ENCODE assay signal across 8 cellular contexts in the genomic region with DNA sequence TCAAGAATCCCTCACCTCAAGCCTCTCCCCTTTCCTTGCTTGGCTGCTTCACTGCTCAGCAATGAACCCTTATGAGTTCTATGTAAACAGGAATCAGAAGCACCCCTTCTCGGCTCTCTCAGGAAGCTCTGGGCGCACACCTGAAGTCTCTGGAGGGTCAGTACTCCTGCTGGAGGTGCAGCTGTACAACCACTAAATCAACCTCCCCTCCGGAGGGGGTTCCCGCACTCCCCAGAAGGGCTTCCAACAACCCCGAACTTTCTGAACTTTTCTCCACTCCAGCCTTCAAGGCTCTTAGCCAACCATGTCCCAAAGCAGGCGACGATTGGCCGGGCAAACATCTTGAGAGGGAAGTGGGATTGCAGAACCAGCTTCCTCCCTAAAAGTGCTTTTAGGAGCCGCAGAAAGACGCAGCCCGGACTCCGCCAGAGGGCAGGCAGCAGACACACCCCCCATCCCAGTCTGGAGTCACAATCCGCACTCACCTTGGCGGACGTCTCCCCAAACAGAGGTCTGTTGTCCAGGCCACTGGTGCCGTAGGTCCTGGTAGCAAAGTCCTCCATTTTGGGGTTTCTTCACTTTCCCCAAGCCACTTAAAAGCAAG. TPM values are rescaled to one million over a fixed set of nuclear protein-coding genes. Genes with fewer than 3 reads are reported as not detected.
DNase-seq lines count a peak whose midpoint lies in the region; ATAC-seq and TF ChIP-seq lines count a peak whose summit lies in the region.

No MANE protein-coding gene starts in this region.

- H4K20me1 ChIP-seq in DND-41 (ENCODE audit: insufficient read depth, low read length), result no peaks in the 10 kb centered on the region

- WGBS in neuronal stem cell (ENCODE audit: extremely low coverage in 2 of 2, insufficient read length in 2 of 2, insufficient replicate concordance in 1 of 2), 2 donors, result no CpG with 5 or more reads among the region's 16 CpGs

- TF ChIP-seq CTCF in DND-41 (IDR thresholded peaks at IDR 0.05; ENCODE audit: borderline replicate concordance, extremely low read depth, low read length, poor library complexity, severe bottlenecking), result peak; percentile 10

- H3K18ac ChIP-seq in neuronal stem cell (ENCODE audit: low read length), result peak overlapping the region; percentile 93

- peak overlapping the region; percentile 62 to 85 for H3K4me3 ChIP-seq in DND-41 (ENCODE audit: low read depth in 1 of 2, low read length in 2 of 2)
- peak overlapping the region; percentile 87 to 98 for H3K4me3 ChIP-seq in neuronal stem cell (ENCODE audit: low read length in 2 of 2)

- H3K4ac ChIP-seq in neuronal stem cell (ENCODE audit: low read length), result no peak overlapping the region

- H3K27me3 ChIP-seq in DND-41 (ENCODE audit: insufficient read depth, low read length, poor library complexity) (peaks cover 31% of the 10 kb centered on the region), neuronal stem cell (ENCODE audit: control insufficient read depth in 3 of 3, insufficient read depth in 3 of 3, low read depth in 1 of 3, low read length in 3 of 3) (peaks cover 0 to 35% (median 16%) of the 10 kb centered on the region in 3 experiments)

- H3K27ac ChIP-seq in DND-41 (ENCODE audit: low read length) (peak overlapping the region; percentile 76), neuronal stem cell (replicated peaks; ENCODE audit: low read length) (no peak overlapping the region)

- DNase-seq in DND-41 (peak; percentile 38), NCI-H69 (lab: John Stamatoyannopoulos, UW) (peak; percentile 61), globus pallidus (ENCODE audit: low spot score) (peak; percentile 53), neuronal stem cell (ENCODE audit: low spot score) (peak; percentile 14), middle frontal gyrus (ENCODE audit: extremely low spot score, low spot score) (no peak), NCI-H510A (lab: John Stamatoyannopoulos, UW) (no peak)
- peak; percentile 33 for DNase-seq in activated naive CD4-positive, alpha-beta T cell treated with anti-CD3 and anti-CD28 coated beads, Interleukin-2, amount 50 U/mL, for 16 hours

- H3K79me1 ChIP-seq in neuronal stem cell (ENCODE audit: low read depth, low read length), result no peaks in the 10 kb centered on the region

- no peak overlapping the region for H2BK120ac ChIP-seq in neuronal stem cell (ENCODE audit: low read depth, low read length)

- no peak overlapping the region for H4K8ac ChIP-seq in neuronal stem cell (ENCODE audit: low read depth, low read length)

- no peak overlapping the region for H3K14ac ChIP-seq in neuronal stem cell (ENCODE audit: low read length)

- peak overlapping the region; percentile 9 for H2BK15ac ChIP-seq in neuronal stem cell (ENCODE audit: low read length)

- H2AK5ac ChIP-seq in neuronal stem cell (ENCODE audit: low read depth, low read length), result no peak overlapping the region

- H3K79me2 ChIP-seq in DND-41 (ENCODE audit: insufficient read depth, low read length), result peaks cover 53% of the 10 kb centered on the region

- H3K4me2 ChIP-seq in DND-41 (ENCODE audit: insufficient read depth, low read length) (peak overlapping the region; percentile 84), neuronal stem cell (ENCODE audit: insufficient read depth, low read length, poor library complexity, severe bottlenecking) (peak overlapping the region; percentile 80)

- H3K9ac ChIP-seq in DND-41 (ENCODE audit: low read depth, low read length) (peak overlapping the region; percentile 81), neuronal stem cell (ENCODE audit: low read depth, low read length, poor library complexity) (peak overlapping the region; percentile 90)

- H2AFZ ChIP-seq in DND-41 (ENCODE audit: low read depth, low read length), result peak overlapping the region; percentile 87
- H2AFZ ChIP-seq in neuronal stem cell (ENCODE audit: low read length), result peak overlapping the region; percentile 99

- H3K23ac ChIP-seq in neuronal stem cell (ENCODE audit: low read depth, low read length, poor library complexity), result peak overlapping the region; percentile 82

- H3K9me3 ChIP-seq in DND-41 (ENCODE audit: insufficient read depth, low read length, severe bottlenecking), result no peaks in the 10 kb centered on the region
- peaks cover 0 to 7% of the 10 kb centered on the region in 2 donors for H3K9me3 ChIP-seq in neuronal stem cell (replicated peaks in 1 of 2; ENCODE audit: control insufficient read depth in 2 of 2, insufficient read depth in 1 of 2, low read depth in 1 of 2, low read length in 2 of 2)

- H2BK12ac ChIP-seq in neuronal stem cell (ENCODE audit: low read length), result no peak overlapping the region

- ATAC-seq in DND-41 (ENCODE audit: insufficient read depth, low read depth), result peak; percentile 5
- peak; percentile 17 for ATAC-seq in GM21825 (IDR thresholded peaks at IDR 0.05; ENCODE audit: unreplicated experiment)

- H3K4me1 ChIP-seq in DND-41 (ENCODE audit: insufficient read depth, low read length) (peaks cover 42% of the 10 kb centered on the region), neuronal stem cell (ENCODE audit: control insufficient read depth in 2 of 2, insufficient read depth in 1 of 2, low read depth in 1 of 2, low read length in 2 of 2) (peaks cover 8 to 12% of the 10 kb centered on the region in 2 donors)

- H2BK5ac ChIP-seq in neuronal stem cell (ENCODE audit: low read length), result peak overlapping the region; percentile 31

- peaks cover 16% of the 10 kb centered on the region for H3K36me3 ChIP-seq in DND-41 (ENCODE audit: insufficient read depth, low read length)
- H3K36me3 ChIP-seq in neuronal stem cell (replicated peaks in 1 of 2; ENCODE audit: control insufficient read depth in 2 of 2, insufficient read depth in 2 of 2, low read length in 2 of 2), result peaks cover 2 to 34% of the 10 kb centered on the region in 2 donors

- H4K91ac ChIP-seq in neuronal stem cell (ENCODE audit: low read depth, low read length, poor library complexity), result no peak overlapping the region

RNA-seq across cellular contexts. Expression of gene TMEM243, which starts 0.5 kb away (rescaled TPM):
- 23.8 TPM for polyA plus RNA-seq in neuronal stem cell (2013, experiment 1 of 2)
- 24.7 TPM for polyA plus RNA-seq in neuronal stem cell (2013, experiment 2 of 2)

Comparison
In these comparisons a context has a peak if more than half of its experiments do, and no peak if none do; other contexts are left out.
1. DNase-seq: peak in DND-41 (single experiment), NCI-H69 (single experiment), activated naive CD4-positive, alpha-beta T cell treated with anti-CD3 and anti-CD28 coated beads, Interleukin-2, amount 50 U/mL, for 16 hours (single experiment), globus pallidus (single experiment) and neuronal stem cell (single experiment); none in middle frontal gyrus (single experiment) and NCI-H510A (single experiment).